In the genomic region with DNA sequence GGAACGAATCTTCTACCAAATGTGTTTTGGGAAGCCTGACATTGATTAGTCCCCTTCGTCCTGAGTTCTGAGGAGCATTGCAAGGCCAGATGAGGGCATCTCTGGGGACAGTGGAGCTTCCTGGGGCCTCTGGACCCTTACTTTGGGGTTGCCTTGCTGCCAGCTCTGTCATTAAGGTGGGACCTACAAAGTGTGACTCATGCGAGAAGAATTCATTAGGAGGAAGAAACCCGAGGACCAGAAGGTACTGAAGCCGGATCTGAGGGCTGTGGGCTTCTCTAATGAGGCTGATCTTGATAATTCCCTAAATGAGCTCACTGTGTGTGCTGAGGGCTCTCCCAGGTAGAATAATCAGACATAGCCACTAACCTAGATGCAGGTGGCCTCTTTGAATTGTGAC, we compare ENCODE assay signal across 2 cellular contexts.
TF ChIP-seq lines count a peak whose summit lies in the region.

No MANE protein-coding gene starts in this region.

TF ChIP-seq in GM23338, 12 proteins besides CTCF, POLR2A, EP300 and RAD21:
- TF ChIP-seq NANOG (IDR thresholded peaks at IDR 0.05; ENCODE audit: borderline replicate concordance): no peak
- TF ChIP-seq, protein P1, sequence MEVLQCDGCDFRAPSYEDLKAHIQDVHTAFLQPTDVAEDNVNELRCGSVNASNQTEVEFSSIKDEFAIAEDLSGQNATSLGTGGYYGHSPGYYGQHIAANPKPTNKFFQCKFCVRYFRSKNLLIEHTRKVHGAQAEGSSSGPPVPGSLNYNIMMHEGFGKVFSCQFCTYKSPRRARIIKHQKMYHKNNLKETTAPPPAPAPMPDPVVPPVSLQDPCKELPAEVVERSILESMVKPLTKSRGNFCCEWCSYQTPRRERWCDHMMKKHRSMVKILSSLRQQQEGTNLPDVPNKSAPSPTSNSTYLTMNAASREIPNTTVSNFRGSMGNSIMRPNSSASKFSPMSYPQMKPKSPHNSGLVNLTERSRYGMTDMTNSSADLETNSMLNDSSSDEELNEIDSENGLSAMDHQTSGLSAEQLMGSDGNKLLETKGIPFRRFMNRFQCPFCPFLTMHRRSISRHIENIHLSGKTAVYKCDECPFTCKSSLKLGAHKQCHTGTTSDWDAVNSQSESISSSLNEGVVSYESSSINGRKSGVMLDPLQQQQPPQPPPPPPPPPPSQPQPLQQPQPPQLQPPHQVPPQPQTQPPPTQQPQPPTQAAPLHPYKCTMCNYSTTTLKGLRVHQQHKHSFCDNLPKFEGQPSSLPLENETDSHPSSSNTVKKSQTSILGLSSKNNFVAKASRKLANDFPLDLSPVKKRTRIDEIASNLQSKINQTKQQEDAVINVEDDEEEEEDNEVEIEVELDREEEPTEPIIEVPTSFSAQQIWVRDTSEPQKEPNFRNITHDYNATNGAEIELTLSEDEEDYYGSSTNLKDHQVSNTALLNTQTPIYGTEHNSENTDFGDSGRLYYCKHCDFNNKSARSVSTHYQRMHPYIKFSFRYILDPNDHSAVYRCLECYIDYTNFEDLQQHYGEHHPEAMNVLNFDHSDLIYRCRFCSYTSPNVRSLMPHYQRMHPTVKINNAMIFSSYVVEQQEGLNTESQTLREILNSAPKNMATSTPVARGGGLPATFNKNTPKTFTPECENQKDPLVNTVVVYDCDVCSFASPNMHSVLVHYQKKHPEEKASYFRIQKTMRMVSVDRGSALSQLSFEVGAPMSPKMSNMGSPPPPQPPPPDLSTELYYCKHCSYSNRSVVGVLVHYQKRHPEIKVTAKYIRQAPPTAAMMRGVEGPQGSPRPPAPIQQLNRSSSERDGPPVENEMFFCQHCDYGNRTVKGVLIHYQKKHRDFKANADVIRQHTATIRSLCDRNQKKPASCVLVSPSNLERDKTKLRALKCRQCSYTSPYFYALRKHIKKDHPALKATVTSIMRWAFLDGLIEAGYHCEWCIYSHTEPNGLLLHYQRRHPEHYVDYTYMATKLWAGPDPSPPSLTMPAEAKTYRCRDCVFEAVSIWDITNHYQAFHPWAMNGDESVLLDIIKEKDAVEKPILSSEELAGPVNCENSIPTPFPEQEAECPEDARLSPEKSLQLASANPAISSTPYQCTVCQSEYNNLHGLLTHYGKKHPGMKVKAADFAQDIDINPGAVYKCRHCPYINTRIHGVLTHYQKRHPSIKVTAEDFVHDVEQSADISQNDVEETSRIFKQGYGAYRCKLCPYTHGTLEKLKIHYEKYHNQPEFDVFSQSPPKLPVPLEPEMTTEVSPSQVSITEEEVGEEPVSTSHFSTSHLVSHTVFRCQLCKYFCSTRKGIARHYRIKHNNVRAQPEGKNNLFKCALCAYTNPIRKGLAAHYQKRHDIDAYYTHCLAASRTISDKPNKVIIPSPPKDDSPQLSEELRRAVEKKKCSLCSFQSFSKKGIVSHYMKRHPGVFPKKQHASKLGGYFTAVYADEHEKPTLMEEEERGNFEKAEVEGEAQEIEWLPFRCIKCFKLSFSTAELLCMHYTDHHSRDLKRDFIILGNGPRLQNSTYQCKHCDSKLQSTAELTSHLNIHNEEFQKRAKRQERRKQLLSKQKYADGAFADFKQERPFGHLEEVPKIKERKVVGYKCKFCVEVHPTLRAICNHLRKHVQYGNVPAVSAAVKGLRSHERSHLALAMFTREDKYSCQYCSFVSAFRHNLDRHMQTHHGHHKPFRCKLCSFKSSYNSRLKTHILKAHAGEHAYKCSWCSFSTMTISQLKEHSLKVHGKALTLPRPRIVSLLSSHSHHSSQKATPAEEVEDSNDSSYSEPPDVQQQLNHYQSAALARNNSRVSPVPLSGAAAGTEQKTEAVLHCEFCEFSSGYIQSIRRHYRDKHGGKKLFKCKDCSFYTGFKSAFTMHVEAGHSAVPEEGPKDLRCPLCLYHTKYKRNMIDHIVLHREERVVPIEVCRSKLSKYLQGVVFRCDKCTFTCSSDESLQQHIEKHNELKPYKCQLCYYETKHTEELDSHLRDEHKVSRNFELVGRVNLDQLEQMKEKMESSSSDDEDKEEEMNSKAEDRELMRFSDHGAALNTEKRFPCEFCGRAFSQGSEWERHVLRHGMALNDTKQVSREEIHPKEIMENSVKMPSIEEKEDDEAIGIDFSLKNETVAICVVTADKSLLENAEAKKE (CRISPR knock-in tag; IDR thresholded peaks at IDR 0.05): peak; percentile 48; the same call in 1 of the 2 replicates

TF ChIP-seq in H1, 55 proteins besides CTCF, POLR2A, EP300 and RAD21:
- TF ChIP-seq SIN3A (conservative IDR thresholded peaks at IDR 0.05 in 1 of 2, IDR thresholded peaks at IDR 0.05 in 1 of 2; ENCODE audit: low read depth in 1 of 2, low read length in 2 of 2) (no peak), KDM1A (IDR thresholded peaks at IDR 0.05; ENCODE audit: borderline replicate concordance, low read length) (no peak), TAF7 (optimal IDR thresholded peaks at IDR 0.05; ENCODE audit: borderline replicate concordance, low read depth, low read length) (no peak), SP1 (IDR thresholded peaks at IDR 0.05; ENCODE audit: low read depth, low read length) (no peak), ZNF274 (IDR thresholded peaks at IDR 0.05; ENCODE audit: borderline replicate concordance, extremely low read depth, low read length) (no peak), JUND (IDR thresholded peaks at IDR 0.05; ENCODE audit: low read length) (peak; percentile 85; the same call in 1 of the 2 replicates)
